Comparison of ENCODE assay signal across 8 cellular contexts in genomic region chr19:1383311-1384084, GRCh38. TPM values are rescaled to one million over a fixed set of nuclear protein-coding genes. Genes with fewer than 3 reads are reported as not detected.
DNase-seq lines count a peak whose midpoint lies in the region; ATAC-seq and TF ChIP-seq lines count a peak whose summit lies in the region.

TSS of gene NDUFS7 (plus strand) at chr19:1383907. CDS start at chr19:1383927, 20 bp downstream.

- H3K9me3 ChIP-seq in OCI-LY1 (ENCODE audit: low read length) = no peaks in the 10 kb centered on the region

- no peaks in the 10 kb centered on the region for H3K9me3 Mint-ChIP-seq in endothelial cell (ENCODE audit: unreplicated experiment)

- H3F3A ChIP-seq in OCI-LY1 (ENCODE audit: insufficient read depth, low read length) = no peaks in the 10 kb centered on the region

- no peak within 1 kb of the TSS for H2AFZ ChIP-seq in OCI-LY1 (ENCODE audit: low read length)

- H3K79me2 ChIP-seq in OCI-LY1 (ENCODE audit: insufficient read depth, low read length) = peaks cover 8% of the 10 kb centered on the region; the same call in 1 of the 2 replicates

- peak within 1 kb of the TSS; percentile 81 for H3K4me2 ChIP-seq in OCI-LY1 (ENCODE audit: low read length)

- peak within 1 kb of the TSS; percentile 97 for H3K4me3 ChIP-seq in OCI-LY1 (ENCODE audit: low read depth, low read length, poor library complexity, severe bottlenecking)

- peaks cover 8% of the 10 kb centered on the region for H3K36me3 Mint-ChIP-seq in endothelial cell (ENCODE audit: low read depth, unreplicated experiment)

- no peaks in the 10 kb centered on the region for H4K20me1 ChIP-seq in OCI-LY1 (ENCODE audit: insufficient read depth, low read length)

- TF ChIP-seq CTCF in OCI-LY1 (IDR thresholded peaks at IDR 0.05; ENCODE audit: low read length) (no peak; the same call in 1 of the 2 replicates), endothelial cell (IDR thresholded peaks at IDR 0.05; ENCODE audit: unreplicated experiment) (no peak)

- ATAC-seq in GM21515 (IDR thresholded peaks at IDR 0.05; ENCODE audit: unreplicated experiment) = peak; percentile 71

- H3K36me3 ChIP-seq in OCI-LY1 (ENCODE audit: insufficient read depth, low read length) = peaks cover 13% of the 10 kb centered on the region

- H3K27me3 Mint-ChIP-seq in endothelial cell (ENCODE audit: unreplicated experiment) = peaks cover 21% of the 10 kb centered on the region

- peaks cover 10% of the 10 kb centered on the region for H3K4me1 Mint-ChIP-seq in endothelial cell (ENCODE audit: unreplicated experiment)

- H3K9me2 ChIP-seq in OCI-LY1 (ENCODE audit: low read depth, low read length) = no peaks in the 10 kb centered on the region

- H3K9ac ChIP-seq in OCI-LY1 (ENCODE audit: low read length) = peak within 1 kb of the TSS; percentile 96

- peak within 1 kb of the TSS; percentile 97 for H3K27ac Mint-ChIP-seq in endothelial cell (ENCODE audit: unreplicated experiment)

- DNase-seq in DMS 273 (lab: John Stamatoyannopoulos, UW; ENCODE audit: unreplicated experiment) (peak; percentile 96), HuH-7 (ENCODE audit: low spot score) (peak; percentile 72), endothelial cell (ENCODE audit: low spot score) (peak; percentile 92), midbrain (lab: John Stamatoyannopoulos, UW) (peak; percentile 95)
- peak; percentile 87 for DNase-seq in activated CD8-positive, alpha-beta memory T cell treated with anti-CD3 and anti-CD28 coated beads, Interleukin-2, amount 50 U/mL, for 24 hours (ENCODE audit: extremely low read depth)
- peak; percentile 86 to 93 for DNase-seq in stimulated activated CD8-positive, alpha-beta memory T cell treated with anti-CD3 and anti-CD28 coated beads, Interleukin-2, amount 100 ng/mL, for 1 hour (ENCODE audit: low read depth in 2 of 2)

- no peaks in the 10 kb centered on the region for H3K27me3 ChIP-seq in OCI-LY1 (ENCODE audit: insufficient read depth, low read length)

- H3K4me1 ChIP-seq in OCI-LY1 (ENCODE audit: insufficient read depth, low read length, severe bottlenecking) = peaks cover 7% of the 10 kb centered on the region

- peak within 1 kb of the TSS; percentile 80 for H3K27ac ChIP-seq in OCI-LY1 (ENCODE audit: low read depth, low read length, poor library complexity, severe bottlenecking)

- peak within 1 kb of the TSS; percentile 92 for H3K4me3 Mint-ChIP-seq in endothelial cell (ENCODE audit: unreplicated experiment)

RNA-seq across cellular contexts. Expression of gene NDUFS7, which starts in this region (rescaled TPM):
- 84.0 TPM for total RNA-seq in endothelial cell (ENCODE audit: unreplicated experiment)

Comparison
In these comparisons a context has a peak if more than half of its experiments do, and no peak if none do; other contexts are left out.
1. Peak in every context shown above with its lines: DNase-seq, ATAC-seq, H3K4me3 ChIP-seq and H3K27ac ChIP-seq.